Comparison of ENCODE assay signal across 8 cellular contexts in genomic region chr19:2329162-2329505, GRCh38. TPM values are rescaled to one million over a fixed set of nuclear protein-coding genes. Genes with fewer than 3 reads are reported as not detected.
DNase-seq lines count a peak whose midpoint lies in the region; ATAC-seq, FAIRE-seq and TF ChIP-seq lines count a peak whose summit lies in the region.

No MANE protein-coding gene starts in this region.

- DNase-seq in A673 (ENCODE audit: low spot score) = no peak
- peak; percentile 17 for DNase-seq in HT-29 (ENCODE audit: low spot score)
- DNase-seq in bronchial epithelial cell (ENCODE audit: low read depth) = no peak
- no peak for DNase-seq in mucosa of descending colon
- no peak for DNase-seq in central memory CD4-positive, alpha-beta T cell
- DNase-seq in RPMI8226 = no peak
- DNase-seq in CD1c-positive myeloid dendritic cell (ENCODE audit: extremely low spot score) = no peak

- no peak for TF ChIP-seq CTCF in A673 (conservative IDR thresholded peaks at IDR 0.05; ENCODE audit: low read depth, low read length)
- TF ChIP-seq CTCF in bronchial epithelial cell (IDR thresholded peaks at IDR 0.05; ENCODE audit: insufficient read depth, low read length, severe bottlenecking) = no peak
- no peak for TF ChIP-seq CTCF in mucosa of descending colon (IDR thresholded peaks at IDR 0.05)

- intact Hi-C loops in A673 (cut with micrococcal nuclease; ENCODE audit: unreplicated experiment) = loop anchor here (5.0 kb wide), 1 partner anchor 58 kb away; no protein-coding TSS in a partner anchor
- intact Hi-C loops in mucosa of descending colon (cut with DNase I, micrococcal nuclease) = loop anchor here in 1 of 2 donors (10.0 kb wide), 1 partner anchor 94 kb away; the partner anchor contains the start of genes PLEKHJ1 and SF3A2

- H3K9me3 ChIP-seq in A673 (ENCODE audit: low read depth, low read length, poor library complexity, severe bottlenecking) (no peaks in the 10 kb centered on the region), mucosa of descending colon (no peaks in the 10 kb centered on the region)

- no peak for FAIRE-seq in bronchial epithelial cell (lab: Jason Lieb, UNC)

- H3K4me1 ChIP-seq in A673 (ENCODE audit: insufficient read depth, low read length, poor library complexity, severe bottlenecking) (peaks cover 29% of the 10 kb centered on the region), mucosa of descending colon (ENCODE audit: low read depth) (peaks cover 57% of the 10 kb centered on the region)

- peak overlapping the region; percentile 85 for H3K27ac ChIP-seq in A673 (ENCODE audit: low read depth, low read length, poor library complexity, severe bottlenecking)

- CTCF ChIA-PET in A673 (lab: Charles Lee) = no interaction called here

- no peaks in the 10 kb centered on the region for H3K36me3 ChIP-seq in A673 (ENCODE audit: insufficient read depth, low read length, poor library complexity, severe bottlenecking)
- peaks cover 11% of the 10 kb centered on the region for H3K36me3 ChIP-seq in bronchial epithelial cell (ENCODE audit: control insufficient read depth, insufficient read depth, low read length)
- H3K36me3 ChIP-seq in mucosa of descending colon (ENCODE audit: low read depth) = no peaks in the 10 kb centered on the region

- H3K4me3 ChIP-seq in A673 (ENCODE audit: low read depth, low read length, poor library complexity, severe bottlenecking) = peak overlapping the region; percentile 99
- H3K4me3 ChIP-seq in bronchial epithelial cell (ENCODE audit: low read depth, low read length) = peak overlapping the region; percentile 88
- H3K4me3 ChIP-seq in mucosa of descending colon = peak overlapping the region; percentile 98

- POLR2A ChIA-PET in A673 (lab: Charles Lee; ENCODE audit: low non-redundant PET) = interaction anchor here (0.6 kb wide), 1 partner anchor 55 kb away, joined by 5 read pairs; no protein-coding TSS in a partner anchor

- no peak for ATAC-seq in mucosa of descending colon
- no peak for ATAC-seq in HG03520 (IDR thresholded peaks at IDR 0.05; ENCODE audit: unreplicated experiment)

- H3K27me3 ChIP-seq in A673 (replicated peaks; ENCODE audit: insufficient read depth, low read depth, low read length, poor library complexity) (no peaks in the 10 kb centered on the region), bronchial epithelial cell (ENCODE audit: control insufficient read depth, insufficient read depth, low read length) (no peaks in the 10 kb centered on the region)

- BruUV-seq in A673 (replicated peaks; lab: Mats Ljungman, UMichigan) = no TSS peak

RNA-seq across cellular contexts. Expression of gene SPPL2B, which starts 0.7 kb away (rescaled TPM):
- 86.8 and 94.2 TPM in 2 replicates for total RNA-seq in A673 (2021)
- total RNA-seq in HT-29 (2014; rRNA removed; shearing (Covaris generic)) = 85.0 and 121 TPM in 2 replicates
- 10.0 and 20.6 TPM in 2 replicates for total RNA-seq in bronchial epithelial cell
- 100 to 1,000 TPM; 119 to 177 (median 153) TPM for total RNA-seq in mucosa of descending colon

RNA-seq across cellular contexts. Expression of gene LSM7, which starts 0.7 kb away (rescaled TPM):
- total RNA-seq in A673 (2021) = 137 and 152 TPM in 2 replicates
- 276 and 306 TPM in 2 replicates for total RNA-seq in HT-29 (2014; rRNA removed; shearing (Covaris generic))
- 86.5 and 97.4 TPM in 2 replicates for total RNA-seq in bronchial epithelial cell
- total RNA-seq in mucosa of descending colon = 100 to 1,000 TPM in 1 of 3 donors, 10 to 100 TPM in 2; 60.3 to 111 (median 93.1) TPM

RNA-seq across cellular contexts. Expression of gene LINGO3, which starts 21.2 kb away (rescaled TPM):
- total RNA-seq in A673 (2021) (not detected in 2 replicates), bronchial epithelial cell (not detected in 2 replicates), mucosa of descending colon (not detected)
- total RNA-seq in HT-29 (2014; rRNA removed; shearing (Covaris generic)) = 0.20 TPM in 1 of 2 replicates, not detected in the other

RNA-seq across cellular contexts. Expression of gene TMPRSS9, which starts 30.9 kb away (rescaled TPM):
- total RNA-seq in A673 (2021) (not detected in 2 replicates), bronchial epithelial cell (not detected in 2 replicates), mucosa of descending colon (under 1 TPM in 2 of 3 donors, not detected in 1; 0.17 to 0.41 TPM)
- 0.31 TPM in 1 of 2 replicates, not detected in the other for total RNA-seq in HT-29 (2014; rRNA removed; shearing (Covaris generic))

RNA-seq across cellular contexts. Expression of gene PEAK3, which starts 47.2 kb away (rescaled TPM):
- total RNA-seq in A673 (2021) = not detected in 2 replicates
- not detected in 2 replicates for total RNA-seq in HT-29 (2014; rRNA removed; shearing (Covaris generic))
- not detected in 2 replicates for total RNA-seq in bronchial epithelial cell
- 1 to 10 TPM in 2 of 3 donors, under 1 TPM in 1; 0.29 to 1.4 (median 1.1) TPM for total RNA-seq in mucosa of descending colon
